19 cellular contexts compared by ENCODE assay signal in the genomic region with DNA sequence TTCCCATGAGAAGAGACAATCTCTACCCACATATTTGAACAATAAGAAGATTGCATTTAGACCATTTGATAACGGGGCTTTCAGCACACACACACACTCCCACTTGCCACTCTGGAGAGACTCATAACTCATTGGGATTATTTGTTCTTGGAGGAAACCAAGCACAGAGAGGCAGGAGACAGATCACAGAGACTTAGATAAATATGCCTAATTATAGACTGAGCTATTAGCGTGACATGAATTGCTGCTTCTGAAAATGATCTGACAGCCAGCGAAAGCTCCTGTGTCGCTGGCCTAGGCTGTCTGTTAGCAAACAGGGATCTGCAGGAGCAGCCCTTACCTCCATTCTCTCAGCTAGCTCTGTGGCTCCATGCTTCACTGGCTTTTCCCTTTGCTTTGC.
A peak's percentile ranks its signal among the peaks of the same experiment; 100 is the strongest.
DNase-seq lines count a peak whose midpoint lies in the region; ATAC-seq and TF ChIP-seq lines count a peak whose summit lies in the region.
"Had no signal": no experiment of that assay in that cellular context is flagged by ENCODE, and none has a peak within 500 bp of the region (broad histone marks: within the 10 kb centered on the region; RNA-seq: fewer than 3 reads in every experiment).

No MANE protein-coding gene starts in this region.

- in situ Hi-C loops in brain microvascular endothelial cell (cut with HindIII; ENCODE audit: low pct_ligation_motif_present, low sequenced_read_pairs), result no loop called here

- TF ChIP-seq CTCF in cardiac muscle cell (IDR thresholded peaks at IDR 0.05; ENCODE audit: low read depth, low read length) (no peak), GM20000 (IDR thresholded peaks at IDR 0.05; ENCODE audit: extremely low read depth, missing control alignments) (no peak), brain microvascular endothelial cell (IDR thresholded peaks at IDR 0.05; ENCODE audit: low read depth, low read length, missing control alignments) (no peak)
- TF ChIP-seq CTCF in activated CD8-positive, alpha-beta T cell treated with anti-CD3 and anti-CD28 coated beads for 36 hours (IDR thresholded peaks at IDR 0.05), result no peak

- no peak overlapping the region for H3K4me3 Mint-ChIP-seq in activated CD8-positive, alpha-beta T cell treated with anti-CD3 and anti-CD28 coated beads for 36 hours
- H3K4me3 Mint-ChIP-seq: effector memory CD8-positive, alpha-beta T cell had no signal

- no peak for ATAC-seq in activated CD8-positive, alpha-beta T cell treated with anti-CD3 and anti-CD28 coated beads for 36 hours
- ATAC-seq: effector memory CD8-positive, alpha-beta T cell; SK-N-SH treated with all-trans-retinoic acid at 6 μM for 48 hours had no signal

- peaks cover 8% of the 10 kb centered on the region for H3K9me3 Mint-ChIP-seq in activated CD8-positive, alpha-beta T cell treated with anti-CD3 and anti-CD28 coated beads for 36 hours

- H3K36me3 ChIP-seq in BLaER1 treated with 17β-estradiol and CSF1 and Interleukin-3, amounts not matched to agents 10 nM and 100 nM, result 0 out of 22 replicates have a peak, but pooled peaks cover 0 to 3% (median 0%) of the 10 kb centered on the region in 11 experiments
- H3K36me3 ChIP-seq in cardiac muscle cell (no peaks in the 10 kb centered on the region), brain microvascular endothelial cell (replicated peaks) (no peaks in the 10 kb centered on the region)
- H3K36me3 ChIP-seq: pancreas had no signal

- no peaks in the 10 kb centered on the region for H3K27me3 ChIP-seq in BLaER1 treated with 17β-estradiol and CSF1 and Interleukin-3, amounts not matched to agents 10 nM and 100 nM
- H3K27me3 ChIP-seq in cardiac muscle cell (no peaks in the 10 kb centered on the region), brain microvascular endothelial cell (replicated peaks) (no peaks in the 10 kb centered on the region)
- H3K27me3 ChIP-seq: pancreas had no signal

- H3K27me3 Mint-ChIP-seq in activated CD8-positive, alpha-beta T cell treated with anti-CD3 and anti-CD28 coated beads for 36 hours, result no peaks in the 10 kb centered on the region
- H3K27me3 Mint-ChIP-seq: effector memory CD8-positive, alpha-beta T cell had no signal

- no peaks in the 10 kb centered on the region for H3K4me1 Mint-ChIP-seq in activated CD8-positive, alpha-beta T cell treated with anti-CD3 and anti-CD28 coated beads for 36 hours (ENCODE audit: low read depth)

- H3K27ac ChIP-seq in BLaER1 treated with 17β-estradiol and CSF1 and Interleukin-3, amounts not matched to agents 10 nM and 100 nM, result no peak overlapping the region
- peak overlapping the region; percentile 75 for H3K27ac ChIP-seq in cardiac muscle cell
- H3K27ac ChIP-seq in brain microvascular endothelial cell, result no peak overlapping the region
- H3K27ac ChIP-seq: pancreas had no signal

- CTCF ChIA-PET in activated CD8-positive, alpha-beta T cell treated with anti-CD3 and anti-CD28 coated beads for 36 hours (lab: Charles Lee), result no interaction called here

- H4K20me1 ChIP-seq in BLaER1 treated with 17β-estradiol and CSF1 and Interleukin-3, amounts not matched to agents 10 nM and 100 nM, result no peaks in the 10 kb centered on the region

- H3K36me3 Mint-ChIP-seq in activated CD8-positive, alpha-beta T cell treated with anti-CD3 and anti-CD28 coated beads for 36 hours (ENCODE audit: low read depth), result no peaks in the 10 kb centered on the region

- peaks cover 0 to 40% (median 29%) of the 10 kb centered on the region in 10 experiments; a peak in 15 of 20 replicates for H3K4me1 ChIP-seq in BLaER1 treated with 17β-estradiol and CSF1 and Interleukin-3, amounts not matched to agents 10 nM and 100 nM
- peaks cover 21% of the 10 kb centered on the region for H3K4me1 ChIP-seq in cardiac muscle cell (ENCODE audit: low read depth)
- H3K4me1 ChIP-seq: pancreas had no signal

- POLR2A ChIA-PET in activated CD8-positive, alpha-beta T cell treated with anti-CD3 and anti-CD28 coated beads for 36 hours (lab: Charles Lee), result no interaction called here

- H3K27ac Mint-ChIP-seq in activated CD8-positive, alpha-beta T cell treated with anti-CD3 and anti-CD28 coated beads for 36 hours, result no peak overlapping the region
- H3K27ac Mint-ChIP-seq: effector memory CD8-positive, alpha-beta T cell had no signal

- intact Hi-C loops in activated CD8-positive, alpha-beta T cell treated with anti-CD3 and anti-CD28 coated beads for 36 hours (cut with micrococcal nuclease), result no loop called here

- H3K9me3 ChIP-seq in BLaER1 treated with 17β-estradiol and CSF1 and Interleukin-3, amounts not matched to agents 10 nM and 100 nM (replicated peaks in 1 of 11), result peaks cover 11 to 18% (median 15%) of the 10 kb centered on the region in 11 experiments
- H3K9me3 ChIP-seq in cardiac muscle cell (ENCODE audit: low read depth), result no peaks in the 10 kb centered on the region
- H3K9me3 ChIP-seq: pancreas had no signal

- no peak overlapping the region for H3K9ac ChIP-seq in BLaER1 treated with 17β-estradiol and CSF1 and Interleukin-3, amounts not matched to agents 10 nM and 100 nM

- H3K4me2 ChIP-seq in BLaER1 treated with 17β-estradiol and CSF1 and Interleukin-3, amounts not matched to agents 10 nM and 100 nM, result peak overlapping the region in 7 of 11 experiments; percentile 20 to 50 (median 29); a peak in 11 of 22 replicates

- DNase-seq in NCI-H1417 (lab: John Stamatoyannopoulos, UW), result peak; percentile 67 to 94 (median 93)
- DNase-seq in NCI-H345 treated with DMSO at 0.1 percent for 48 hours (lab: John Stamatoyannopoulos, UW; ENCODE audit: unreplicated experiment), result peak; percentile 20
- peak in 1 of 2 donors; percentile 64 for DNase-seq in cardiac muscle cell (ENCODE audit: low read depth in 1 of 2, low spot score in 1 of 2)
- no peak for DNase-seq in stimulated activated CD4-positive, alpha-beta T cell treated with anti-CD3 and anti-CD28 coated beads, Interleukin-12 subunit alpha, Interleukin-12 subunit beta, amount 100 ng/mL, for 4 hours
- no peak for DNase-seq in GM20000 (ENCODE audit: low spot score)
- DNase-seq in brain microvascular endothelial cell, result no peak
- no peak for DNase-seq in activated CD8-positive, alpha-beta T cell treated with anti-CD3 and anti-CD28 coated beads for 36 hours
- DNase-seq: activated CD4-positive, alpha-beta T cell treated with anti-CD3 and anti-CD28 coated beads for 1 hour; activated gamma-delta T cell treated with Interleukin-2 at 50 U/mL for 16 hours; amniotic stem cell; effector memory CD8-positive, alpha-beta T cell; HCEC 1CT; mammary epithelial cell; MV-4-11; NCI-H526; pancreas; stimulated activated CD4-positive, alpha-beta T cell treated with anti-CD3 and anti-CD28 coated beads, Interleukin-4, amount 100 ng/mL, for 1 hour had no signal

- H3K4me3 ChIP-seq in BLaER1 treated with 17β-estradiol and CSF1 and Interleukin-3, amounts not matched to agents 10 nM and 100 nM, result no peak overlapping the region
- H3K4me3 ChIP-seq in cardiac muscle cell (no peak overlapping the region), brain microvascular endothelial cell (ENCODE audit: low read depth, low read length) (no peak overlapping the region)
- H3K4me3 ChIP-seq: pancreas had no signal

Comparison
In these comparisons a context has a peak if more than half of its experiments do, and no peak if none do; other contexts are left out.
1. DNase-seq: peak in NCI-H1417 (3 of 3) and NCI-H345 treated with DMSO at 0.1 percent for 48 hours (single experiment); none in stimulated activated CD4-positive, alpha-beta T cell treated with anti-CD3 and anti-CD28 coated beads, Interleukin-12 subunit alpha, Interleukin-12 subunit beta, amount 100 ng/mL, for 4 hours (single experiment), GM20000 (single experiment), brain microvascular endothelial cell (single experiment) and activated CD8-positive, alpha-beta T cell treated with anti-CD3 and anti-CD28 coated beads for 36 hours (single experiment).